ENCODE assay signal across 21 cellular contexts in genomic region chr7:134962270-134962669, GRCh38. TPM values are rescaled to one million over a fixed set of nuclear protein-coding genes. Genes with fewer than 3 reads are reported as not detected.
DNase-seq lines count a peak whose midpoint lies in the region; TF ChIP-seq lines count a peak whose summit lies in the region.
"Had no signal": no experiment of that assay in that cellular context is flagged by ENCODE, and none has a peak within 500 bp of the region (broad histone marks: within the 10 kb centered on the region; RNA-seq: fewer than 3 reads in every experiment).

No MANE protein-coding gene starts in this region.

- H2AK5ac ChIP-seq in mesenchymal stem cell (ENCODE audit: low read length, severe bottlenecking), result no peak overlapping the region

- no peak overlapping the region for H3K14ac ChIP-seq in mesenchymal stem cell (ENCODE audit: low read length in 2 of 2)

- H2AFZ ChIP-seq in Loucy (ENCODE audit: low read length) (no peak overlapping the region), mesenchymal stem cell (ENCODE audit: low read depth, low read length) (no peak overlapping the region)

- H3K79me2 ChIP-seq in Loucy (ENCODE audit: insufficient read depth, low read length), result no peaks in the 10 kb centered on the region

- no peaks in the 10 kb centered on the region for H4K20me1 ChIP-seq in Loucy (ENCODE audit: insufficient read depth, low read length, poor library complexity, severe bottlenecking)
- H4K20me1 ChIP-seq: BLaER1 treated with 17β-estradiol and CSF1 and Interleukin-3, amounts not matched to agents 10 nM and 100 nM had no signal

- H3K27ac ChIP-seq in 22Rv1 (no peak overlapping the region), mesenchymal stem cell (ENCODE audit: low read length, poor library complexity, severe bottlenecking) (no peak overlapping the region)
- H3K27ac ChIP-seq: BLaER1 treated with 17β-estradiol and CSF1 and Interleukin-3, amounts not matched to agents 10 nM and 100 nM; breast epithelium; gastrocnemius medialis; psoas muscle had no signal

- H3K23ac ChIP-seq in mesenchymal stem cell (ENCODE audit: low read length in 2 of 2), result no peak overlapping the region

- H2BK15ac ChIP-seq in mesenchymal stem cell (ENCODE audit: low read depth, poor library complexity, severe bottlenecking), result no peak overlapping the region

- intact Hi-C loops in posterior cingulate gyrus (cut with DNase I), result no loop called here

- no peaks in the 10 kb centered on the region for H3K9me3 ChIP-seq in Loucy (ENCODE audit: insufficient read depth, low read depth, low read length)
- no peaks in the 10 kb centered on the region for H3K9me3 ChIP-seq in mesenchymal stem cell (ENCODE audit: control insufficient read depth, low read length)
- H3K9me3 ChIP-seq: BLaER1 treated with 17β-estradiol and CSF1 and Interleukin-3, amounts not matched to agents 10 nM and 100 nM; breast epithelium; gastrocnemius medialis; psoas muscle had no signal

- no peak overlapping the region for H3K4me3 ChIP-seq in Loucy (ENCODE audit: low read length, poor library complexity, severe bottlenecking)
- H3K4me3 ChIP-seq in choroid plexus epithelial cell (ENCODE audit: low read depth, low read length), result no peak overlapping the region
- no peak overlapping the region for H3K4me3 ChIP-seq in mesenchymal stem cell (ENCODE audit: insufficient read depth in 1 of 2, low read depth in 1 of 2, low read length in 2 of 2)
- H3K4me3 ChIP-seq: BLaER1 treated with 17β-estradiol and CSF1 and Interleukin-3, amounts not matched to agents 10 nM and 100 nM; breast epithelium; gastrocnemius medialis; psoas muscle had no signal

- no peak overlapping the region for H2BK12ac ChIP-seq in mesenchymal stem cell (ENCODE audit: low read length in 2 of 2)

- H3K18ac ChIP-seq in mesenchymal stem cell (ENCODE audit: low read depth in 1 of 2, low read length in 2 of 2), result no peak overlapping the region

- no peak overlapping the region for H4K8ac ChIP-seq in mesenchymal stem cell (ENCODE audit: low read length)

- H3K9me2 ChIP-seq in Loucy (replicated peaks; ENCODE audit: low read depth, low read length), result no peaks in the 10 kb centered on the region

- DNase-seq in choroid plexus epithelial cell (ENCODE audit: low read depth) (no peak), mesenchymal stem cell (no peak), posterior cingulate gyrus (no peak), AG08395 (ENCODE audit: low spot score) (no peak), dermis blood vessel endothelial cell (no peak)
- no peak for DNase-seq in activated CD8-positive, alpha-beta memory T cell treated with anti-CD3 and anti-CD28 coated beads, Interleukin-2, amount 50 U/mL, for 4 hours
- DNase-seq: activated B cell treated with CpG ODN at 0.5 μM for 24 hours; activated CD4-positive, alpha-beta T cell treated with anti-CD3 and anti-CD28 coated beads, Interleukin-2, amount 50 U/mL, for 48 hours; activated effector memory CD4-positive, alpha-beta T cell treated with anti-CD3 and anti-CD28 coated beads, Interleukin-2, amount 50 U/mL, for 16 hours; activated naive CD8-positive, alpha-beta T cell treated with anti-CD3 and anti-CD28 coated beads, Interleukin-2, amount 50 U/mL, for 24 hours; gastrocnemius medialis; MM.1S; NCI-H524; psoas muscle; RPMI8226; stimulated activated CD4-positive, alpha-beta T cell treated with anti-CD3 and anti-CD28 coated beads, Interleukin-2, amount 100 ng/mL, for 24 hours; T1000 had no signal

- no peaks in the 10 kb centered on the region for H3K27me3 ChIP-seq in Loucy (ENCODE audit: insufficient read depth, low read length, poor library complexity, severe bottlenecking)
- no peaks in the 10 kb centered on the region for H3K27me3 ChIP-seq in mesenchymal stem cell (ENCODE audit: control insufficient read depth in 1 of 2, insufficient read depth in 1 of 2, low read length in 2 of 2)
- H3K27me3 ChIP-seq: BLaER1 treated with 17β-estradiol and CSF1 and Interleukin-3, amounts not matched to agents 10 nM and 100 nM; breast epithelium; gastrocnemius medialis had no signal

- H2BK5ac ChIP-seq in mesenchymal stem cell (ENCODE audit: low read depth, low read length, poor library complexity, severe bottlenecking), result no peak overlapping the region

- no peaks in the 10 kb centered on the region for H3K36me3 ChIP-seq in Loucy (ENCODE audit: insufficient read depth, low read length)
- H3K36me3 ChIP-seq in mesenchymal stem cell (ENCODE audit: control insufficient read depth in 1 of 2, insufficient read depth in 2 of 2, low read depth in 1 of 2, low read length in 2 of 2), result peaks cover 34 to 97% of the 10 kb centered on the region in 2 experiments
- H3K36me3 ChIP-seq: breast epithelium had no signal

- no peaks in the 10 kb centered on the region for H3K4me1 ChIP-seq in Loucy (ENCODE audit: insufficient read depth, low read length, poor library complexity, severe bottlenecking)
- H3K4me1 ChIP-seq in mesenchymal stem cell (ENCODE audit: control insufficient read depth, insufficient read depth, low read depth, low read length), result no peaks in the 10 kb centered on the region
- H3K4me1 ChIP-seq: breast epithelium, gastrocnemius medialis, psoas muscle had no signal

- no peak overlapping the region for H4K91ac ChIP-seq in mesenchymal stem cell (ENCODE audit: low read length)

- no peaks in the 10 kb centered on the region for H3F3A ChIP-seq in Loucy (ENCODE audit: low read depth)

- H3K4ac ChIP-seq in mesenchymal stem cell (ENCODE audit: low read depth in 1 of 2, low read length in 2 of 2), result no peak overlapping the region

- TF ChIP-seq CTCF in 22Rv1 (IDR thresholded peaks at IDR 0.05) (peak; percentile 11; the same call in 1 of the 2 replicates), Loucy (conservative IDR thresholded peaks at IDR 0.05; ENCODE audit: low read length) (peak; percentile 18; the same call in 1 of the 2 replicates), choroid plexus epithelial cell (conservative IDR thresholded peaks at IDR 0.05; ENCODE audit: low read depth, low read length) (peak; percentile 24)

- H3K79me1 ChIP-seq in mesenchymal stem cell (replicated peaks; ENCODE audit: low read length, poor library complexity, severe bottlenecking), result peaks cover 6% of the 10 kb centered on the region

- no peak overlapping the region for H3K4me2 ChIP-seq in Loucy (ENCODE audit: low read depth, low read length, poor library complexity, severe bottlenecking)
- no peak overlapping the region for H3K4me2 ChIP-seq in mesenchymal stem cell (ENCODE audit: low read length, poor library complexity, severe bottlenecking)
- H3K4me2 ChIP-seq: BLaER1 treated with 17β-estradiol and CSF1 and Interleukin-3, amounts not matched to agents 10 nM and 100 nM had no signal

- H2BK120ac ChIP-seq in mesenchymal stem cell (ENCODE audit: low read depth, low read length), result no peak overlapping the region

- H3K9ac ChIP-seq in Loucy (ENCODE audit: low read depth, low read length, poor library complexity, severe bottlenecking) (no peak overlapping the region), mesenchymal stem cell (ENCODE audit: low read length) (peak overlapping the region; percentile 47)
- H3K9ac ChIP-seq: BLaER1 treated with 17β-estradiol and CSF1 and Interleukin-3, amounts not matched to agents 10 nM and 100 nM had no signal

RNA-seq across cellular contexts. Expression of gene AGBL3, which starts 24.0 kb away (rescaled TPM):
- polyA plus RNA-seq in mesenchymal stem cell (2013, experiment 1 of 2), result 0.51 TPM
- 0.41 TPM for polyA plus RNA-seq in mesenchymal stem cell (2013, experiment 2 of 2)
- total RNA-seq in dermis blood vessel endothelial cell, result 1.6 and 1.7 TPM in 2 replicates
